17 cellular contexts compared by ENCODE assay signal in the genomic region with DNA sequence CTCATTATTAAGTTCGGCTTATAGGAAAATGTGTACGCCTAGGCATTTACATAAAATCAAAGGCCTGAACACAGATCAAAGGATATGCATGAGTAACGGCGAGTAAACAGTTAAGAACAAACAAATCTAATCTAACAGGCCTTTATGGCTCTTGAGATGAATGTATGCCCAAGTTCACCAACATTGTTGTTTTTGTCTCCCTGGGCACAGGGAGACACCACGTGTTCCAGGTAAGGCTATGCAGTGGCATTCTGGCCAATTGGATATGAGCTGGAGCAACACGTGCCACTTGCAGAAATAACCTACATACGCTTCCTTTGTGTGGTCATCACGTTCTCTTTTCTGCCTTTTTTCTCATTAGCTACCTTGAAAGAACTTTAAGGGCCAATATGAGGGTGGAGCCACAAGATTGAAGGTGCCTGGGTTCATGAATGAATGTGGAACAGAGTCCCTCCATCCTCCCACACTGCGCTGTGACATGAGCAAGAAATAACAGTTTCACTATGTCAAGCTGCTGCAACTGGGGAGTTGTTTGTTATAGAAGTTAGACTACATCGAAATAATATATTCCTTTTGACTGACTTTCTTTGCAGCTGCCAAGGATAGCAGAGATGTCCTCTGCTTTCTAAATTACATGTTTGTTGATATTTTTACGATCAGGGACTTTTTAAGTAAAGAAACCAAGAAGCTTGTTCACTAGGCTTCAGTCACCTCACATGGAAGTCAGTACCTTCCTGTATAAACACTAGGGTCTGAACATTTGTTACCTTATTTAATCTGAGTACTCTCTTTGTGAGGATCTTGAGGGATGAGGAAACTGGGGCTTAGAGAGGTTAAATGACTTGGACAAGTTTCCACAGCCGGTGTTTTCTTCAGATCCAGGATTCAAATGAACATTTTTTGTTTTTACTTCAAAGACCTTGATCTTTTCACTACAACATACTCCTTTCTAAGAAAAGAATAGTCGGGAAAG.
DNase-seq lines count a peak whose midpoint lies in the region; ATAC-seq and TF ChIP-seq lines count a peak whose summit lies in the region.
"Had no signal": no experiment of that assay in that cellular context is flagged by ENCODE, and none has a peak within 500 bp of the region (broad histone marks: within the 10 kb centered on the region; RNA-seq: fewer than 3 reads in every experiment).

No MANE protein-coding gene starts in this region.

- no peaks in the 10 kb centered on the region for H3K27me3 Mint-ChIP-seq in activated T-cell treated with anti-CD3 and anti-CD28 coated beads, Interleukin-2, amount 50 U/mL, for 24 hours
- H3K27me3 Mint-ChIP-seq in chondrocyte (ENCODE audit: low read depth): no peaks in the 10 kb centered on the region
- peaks cover 2% of the 10 kb centered on the region for H3K27me3 Mint-ChIP-seq in endothelial cell (ENCODE audit: unreplicated experiment)
- H3K27me3 Mint-ChIP-seq: activated naive CD8-positive, alpha-beta T cell treated with anti-CD3 and anti-CD28 coated beads for 36 hours had no signal

- H3K9me3 Mint-ChIP-seq in activated T-cell treated with anti-CD3 and anti-CD28 coated beads, Interleukin-2, amount 50 U/mL, for 24 hours: peaks cover 4% of the 10 kb centered on the region
- H3K9me3 Mint-ChIP-seq in chondrocyte (ENCODE audit: low read depth) (peaks cover 12% of the 10 kb centered on the region), endothelial cell (ENCODE audit: unreplicated experiment) (no peaks in the 10 kb centered on the region)

- 0 out of 2 replicates have a peak, but pooled peaks have one; percentile 1 for TF ChIP-seq RAD21 in Ishikawa (IDR thresholded peaks at IDR 0.05; ENCODE audit: low read depth)

- TF ChIP-seq CTCF in chondrocyte (IDR thresholded peaks at IDR 0.05): no peak
- TF ChIP-seq CTCF in prostate gland (IDR thresholded peaks at IDR 0.05): no peak
- no peak for TF ChIP-seq CTCF in endothelial cell (IDR thresholded peaks at IDR 0.05; ENCODE audit: unreplicated experiment)

- peaks cover 34% of the 10 kb centered on the region for H3K4me1 Mint-ChIP-seq in activated T-cell treated with anti-CD3 and anti-CD28 coated beads, Interleukin-2, amount 50 U/mL, for 24 hours (ENCODE audit: low read depth)
- peaks cover 66% of the 10 kb centered on the region for H3K4me1 Mint-ChIP-seq in chondrocyte (ENCODE audit: low read depth)
- peaks cover 28% of the 10 kb centered on the region for H3K4me1 Mint-ChIP-seq in endothelial cell (ENCODE audit: unreplicated experiment)

- H3K36me3 Mint-ChIP-seq in activated T-cell treated with anti-CD3 and anti-CD28 coated beads, Interleukin-2, amount 50 U/mL, for 24 hours (ENCODE audit: low read depth): no peaks in the 10 kb centered on the region
- H3K36me3 Mint-ChIP-seq in chondrocyte (ENCODE audit: low read depth) (peaks cover 4% of the 10 kb centered on the region), endothelial cell (ENCODE audit: low read depth, unreplicated experiment) (peaks cover 3% of the 10 kb centered on the region)

- no peaks in the 10 kb centered on the region for H3K9me3 ChIP-seq in prostate gland
- H3K9me3 ChIP-seq: esophagus muscularis mucosa, upper lobe of left lung had no signal

- H3K27ac ChIP-seq in prostate gland: peak overlapping the region; percentile 29 to 89
- H3K27ac ChIP-seq: esophagus muscularis mucosa, upper lobe of left lung had no signal

- intact Hi-C loops in prostate gland (cut with DNase I): no loop called here

- no peak for ATAC-seq in HG02588 (IDR thresholded peaks at IDR 0.05; ENCODE audit: unreplicated experiment)
- ATAC-seq: HCT116 had no signal

- H3K27ac Mint-ChIP-seq in activated T-cell treated with anti-CD3 and anti-CD28 coated beads, Interleukin-2, amount 50 U/mL, for 24 hours: peak overlapping the region; percentile 9
- H3K27ac Mint-ChIP-seq in chondrocyte (ENCODE audit: unreplicated experiment): peak overlapping the region; percentile 33
- no peak overlapping the region for H3K27ac Mint-ChIP-seq in endothelial cell (ENCODE audit: unreplicated experiment)
- H3K27ac Mint-ChIP-seq: activated naive CD8-positive, alpha-beta T cell treated with anti-CD3 and anti-CD28 coated beads for 36 hours had no signal

- WGBS in prostate gland: 66% methylated on average over 13 of the region's 13 CpGs

- no peak for TF ChIP-seq EP300 in Ishikawa (IDR thresholded peaks at IDR 0.05; ENCODE audit: borderline replicate concordance)

- H3K36me3 ChIP-seq in prostate gland: no peaks in the 10 kb centered on the region
- H3K36me3 ChIP-seq: esophagus muscularis mucosa, upper lobe of left lung had no signal

- H3K4me3 Mint-ChIP-seq in activated T-cell treated with anti-CD3 and anti-CD28 coated beads, Interleukin-2, amount 50 U/mL, for 24 hours: no peak overlapping the region
- H3K4me3 Mint-ChIP-seq in chondrocyte (ENCODE audit: unreplicated experiment): no peak overlapping the region
- no peak overlapping the region for H3K4me3 Mint-ChIP-seq in endothelial cell (ENCODE audit: unreplicated experiment)
- H3K4me3 Mint-ChIP-seq: activated naive CD8-positive, alpha-beta T cell treated with anti-CD3 and anti-CD28 coated beads for 36 hours had no signal

- TF ChIP-seq POLR2A in prostate gland (IDR thresholded peaks at IDR 0.05): no peak

- DNase-seq in activated T-cell treated with anti-CD3 and anti-CD28 coated beads, Interleukin-2, amount 50 U/mL, for 24 hours: no peak
- DNase-seq in activated T-cell treated with anti-CD3 and anti-CD28 coated beads, Interleukin-2, amount 50 U/mL, for 1 hour: no peak
- DNase-seq in chondrocyte (ENCODE audit: low spot score): no peak
- DNase-seq in prostate gland (ENCODE audit: low spot score): no peak
- DNase-seq in NCI-H187 treated with DMSO at 0.1 percent for 48 hours (lab: John Stamatoyannopoulos, UW): no peak
- no peak for DNase-seq in endothelial cell (ENCODE audit: low spot score)
- DNase-seq: activated naive CD8-positive, alpha-beta T cell treated with anti-CD3 and anti-CD28 coated beads for 36 hours; DMS79; NCI-H446; RPMI8226; stimulated activated CD4-positive, alpha-beta T cell treated with anti-CD3 and anti-CD28 coated beads, Interleukin-12 subunit alpha, Interleukin-12 subunit beta, amount 100 ng/mL, for 4 hours; T1000; upper lobe of left lung had no signal

- H3K4me1 ChIP-seq in prostate gland (replicated peaks): peaks cover 3% of the 10 kb centered on the region

- H3K27me3 ChIP-seq in prostate gland (replicated peaks; ENCODE audit: insufficient read depth): no peaks in the 10 kb centered on the region
- H3K27me3 ChIP-seq: esophagus muscularis mucosa, upper lobe of left lung had no signal

- H3K4me3 ChIP-seq in prostate gland: no peak overlapping the region
- H3K4me3 ChIP-seq: esophagus muscularis mucosa, upper lobe of left lung had no signal

TF ChIP-seq in Ishikawa, 13 proteins besides CTCF, POLR2A, EP300 and RAD21:
- TF ChIP-seq ZBTB7A (IDR thresholded peaks at IDR 0.05; ENCODE audit: low read depth) (no peak), TAF1 (IDR thresholded peaks at IDR 0.05; ENCODE audit: low read depth) (no peak), EGR1 (IDR thresholded peaks at IDR 0.05) (no peak), TEAD4 (IDR thresholded peaks at IDR 0.05) (no peak), CREB1 (IDR thresholded peaks at IDR 0.05; ENCODE audit: low read depth) (no peak), FOXM1 (IDR thresholded peaks at IDR 0.05; ENCODE audit: borderline replicate concordance, low read depth) (no peak), TCF12 (IDR thresholded peaks at IDR 0.05; ENCODE audit: low read depth) (no peak), YY1 (IDR thresholded peaks at IDR 0.05; ENCODE audit: low read depth) (no peak), CEBPB (IDR thresholded peaks at IDR 0.05) (no peak), NFIC (IDR thresholded peaks at IDR 0.05) (no peak)
- TF ChIP-seq, protein P1, sequence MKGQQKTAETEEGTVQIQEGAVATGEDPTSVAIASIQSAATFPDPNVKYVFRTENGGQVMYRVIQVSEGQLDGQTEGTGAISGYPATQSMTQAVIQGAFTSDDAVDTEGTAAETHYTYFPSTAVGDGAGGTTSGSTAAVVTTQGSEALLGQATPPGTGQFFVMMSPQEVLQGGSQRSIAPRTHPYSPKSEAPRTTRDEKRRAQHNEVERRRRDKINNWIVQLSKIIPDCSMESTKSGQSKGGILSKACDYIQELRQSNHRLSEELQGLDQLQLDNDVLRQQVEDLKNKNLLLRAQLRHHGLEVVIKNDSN (IDR thresholded peaks at IDR 0.05): no peak
- TF ChIP-seq, protein P2, sequence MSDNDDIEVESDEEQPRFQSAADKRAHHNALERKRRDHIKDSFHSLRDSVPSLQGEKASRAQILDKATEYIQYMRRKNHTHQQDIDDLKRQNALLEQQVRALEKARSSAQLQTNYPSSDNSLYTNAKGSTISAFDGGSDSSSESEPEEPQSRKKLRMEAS (IDR thresholded peaks at IDR 0.05): no peak
- TF ChIP-seq, protein P3, sequence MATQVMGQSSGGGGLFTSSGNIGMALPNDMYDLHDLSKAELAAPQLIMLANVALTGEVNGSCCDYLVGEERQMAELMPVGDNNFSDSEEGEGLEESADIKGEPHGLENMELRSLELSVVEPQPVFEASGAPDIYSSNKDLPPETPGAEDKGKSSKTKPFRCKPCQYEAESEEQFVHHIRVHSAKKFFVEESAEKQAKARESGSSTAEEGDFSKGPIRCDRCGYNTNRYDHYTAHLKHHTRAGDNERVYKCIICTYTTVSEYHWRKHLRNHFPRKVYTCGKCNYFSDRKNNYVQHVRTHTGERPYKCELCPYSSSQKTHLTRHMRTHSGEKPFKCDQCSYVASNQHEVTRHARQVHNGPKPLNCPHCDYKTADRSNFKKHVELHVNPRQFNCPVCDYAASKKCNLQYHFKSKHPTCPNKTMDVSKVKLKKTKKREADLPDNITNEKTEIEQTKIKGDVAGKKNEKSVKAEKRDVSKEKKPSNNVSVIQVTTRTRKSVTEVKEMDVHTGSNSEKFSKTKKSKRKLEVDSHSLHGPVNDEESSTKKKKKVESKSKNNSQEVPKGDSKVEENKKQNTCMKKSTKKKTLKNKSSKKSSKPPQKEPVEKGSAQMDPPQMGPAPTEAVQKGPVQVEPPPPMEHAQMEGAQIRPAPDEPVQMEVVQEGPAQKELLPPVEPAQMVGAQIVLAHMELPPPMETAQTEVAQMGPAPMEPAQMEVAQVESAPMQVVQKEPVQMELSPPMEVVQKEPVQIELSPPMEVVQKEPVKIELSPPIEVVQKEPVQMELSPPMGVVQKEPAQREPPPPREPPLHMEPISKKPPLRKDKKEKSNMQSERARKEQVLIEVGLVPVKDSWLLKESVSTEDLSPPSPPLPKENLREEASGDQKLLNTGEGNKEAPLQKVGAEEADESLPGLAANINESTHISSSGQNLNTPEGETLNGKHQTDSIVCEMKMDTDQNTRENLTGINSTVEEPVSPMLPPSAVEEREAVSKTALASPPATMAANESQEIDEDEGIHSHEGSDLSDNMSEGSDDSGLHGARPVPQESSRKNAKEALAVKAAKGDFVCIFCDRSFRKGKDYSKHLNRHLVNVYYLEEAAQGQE (IDR thresholded peaks at IDR 0.05; ENCODE audit: low read depth): no peak
